ENCODE assay signal across 8 cellular contexts in genomic region chr1:179954494-179955317, GRCh38. TPM values are rescaled to one million over a fixed set of nuclear protein-coding genes. Genes with fewer than 3 reads are reported as not detected.
DNase-seq lines count a peak whose midpoint lies in the region; ATAC-seq and TF ChIP-seq lines count a peak whose summit lies in the region.

Gene CEP350, plus strand, starts transcription at chr1:179954810. Its CDS starts 31,372 bp downstream, at chr1:179986182.

- no peaks in the 10 kb centered on the region for H3K27me3 ChIP-seq in PC-9 (ENCODE audit: insufficient read depth, low read depth)

- peaks cover 19% of the 10 kb centered on the region; the same call in 1 of the 2 replicates for H4K20me1 ChIP-seq in PC-9 (ENCODE audit: insufficient read depth)

- CTCF ChIA-PET in PC-9 (lab: Charles Lee), result interaction anchor here (0.5 kb wide), 1 partner anchor 929 kb away, joined by 5 read pairs; no protein-coding TSS in a partner anchor

- DNase-seq in DMS153 (lab: John Stamatoyannopoulos, UW), result peak; percentile 99
- DNase-seq in Jurkat, Clone E6-1 (ENCODE audit: low read depth, low spot score), result peak; percentile 100
- peak; percentile 94 to 96 for DNase-seq in PC-9
- peak; percentile 96 for DNase-seq in activated T-cell treated with anti-CD3 and anti-CD28 coated beads, Interleukin-2, amount 50 U/mL, for 1 hour
- peak; percentile 94 for DNase-seq in epithelial cell of prostate (ENCODE audit: low read depth, low spot score)
- peak; percentile 98 to 99 (median 99) for DNase-seq in mucosa of descending colon
- DNase-seq in stimulated activated CD8-positive, alpha-beta memory T cell treated with anti-CD3 and anti-CD28 coated beads, Interleukin-4, amount 100 ng/mL, for 24 hours (ENCODE audit: low read depth), result peak; percentile 95

- intact Hi-C loops in PC-9 (cut with micrococcal nuclease; ENCODE audit: unreplicated experiment) (loop anchor here (1.0 kb wide), 3 partner anchors 72 to 214 kb away; partner anchors contain the start of genes TOR1AIP1 and TOR1AIP2), mucosa of descending colon (cut with DNase I, micrococcal nuclease) (no loop called here)

- H3K79me2 ChIP-seq in PC-9 (ENCODE audit: low read depth), result peaks cover 49% of the 10 kb centered on the region

- H3K9me3 ChIP-seq in PC-9 (ENCODE audit: insufficient read depth, low read depth), result no peaks in the 10 kb centered on the region
- H3K9me3 ChIP-seq in mucosa of descending colon, result no peaks in the 10 kb centered on the region

- no TSS peak for BruUV-seq in PC-9 (replicated peaks; lab: Mats Ljungman, UMichigan)

- no peaks in the 10 kb centered on the region for H3K36me3 ChIP-seq in PC-9 (ENCODE audit: low read depth)
- H3K36me3 ChIP-seq in mucosa of descending colon (ENCODE audit: low read depth), result no peaks in the 10 kb centered on the region

- H3F3A ChIP-seq in PC-9 (ENCODE audit: insufficient read depth, low read depth), result peaks cover 10% of the 10 kb centered on the region; the same call in 1 of the 2 replicates

- no peak for TF ChIP-seq CTCF in PC-9 (conservative IDR thresholded peaks at IDR 0.05)
- no peak for TF ChIP-seq CTCF in mucosa of descending colon (IDR thresholded peaks at IDR 0.05)

- peak within 1 kb of the TSS; percentile 96 for H3K4me2 ChIP-seq in PC-9

- H3K4me1 ChIP-seq in PC-9 (replicated peaks; ENCODE audit: insufficient read depth) (peaks cover 25% of the 10 kb centered on the region), mucosa of descending colon (ENCODE audit: low read depth) (peaks cover 23% of the 10 kb centered on the region)

- POLR2A ChIA-PET in PC-9 (lab: Charles Lee; ENCODE audit: unreplicated experiment), result interaction anchor here (0.6 to 0.7 kb wide), 2 partner anchors 114 to 826 kb away, joined by 4 to 6 read pairs; no protein-coding TSS in a partner anchor

- peak within 1 kb of the TSS; percentile 63 for H3K27ac ChIP-seq in PC-9
- H3K27ac ChIP-seq in epithelial cell of prostate, result peak within 1 kb of the TSS; percentile 77

- peak within 1 kb of the TSS; percentile 74 for H3K4me3 ChIP-seq in Jurkat, Clone E6-1 (ENCODE audit: low read length)
- peak within 1 kb of the TSS; percentile 65 for H3K4me3 ChIP-seq in PC-9
- peak within 1 kb of the TSS; percentile 74 for H3K4me3 ChIP-seq in mucosa of descending colon

- H3K9me2 ChIP-seq in PC-9 (ENCODE audit: insufficient read depth), result no peaks in the 10 kb centered on the region

- H2AFZ ChIP-seq in PC-9, result peak within 1 kb of the TSS; percentile 98

- ATAC-seq in GM21619 (IDR thresholded peaks at IDR 0.05; ENCODE audit: unreplicated experiment) (peak; percentile 89), mucosa of descending colon (peak; percentile 97)

RNA-seq across cellular contexts. Expression of gene CEP350, which starts in this region (rescaled TPM):
- 22.9 TPM for polyA plus RNA-seq in Jurkat, Clone E6-1 (2012; ENCODE audit: insufficient read depth, insufficient read length)
- 27.0 and 30.6 TPM in 2 replicates for total RNA-seq in PC-9 (2021)
- total RNA-seq in mucosa of descending colon, result 10 to 100 TPM; 41.9 to 63.7 (median 53.9) TPM

Comparison
In these comparisons a context has a peak if more than half of its experiments do, and no peak if none do; other contexts are left out.
1. Peak in every context shown above with its lines: DNase-seq, ATAC-seq, H3K4me3 ChIP-seq and H3K27ac ChIP-seq.